24 cellular contexts compared by ENCODE assay signal in genomic region chr21:39001341-39001740, GRCh38.
A peak's percentile ranks its signal among the peaks of the same experiment; 100 is the strongest.
DNase-seq lines count a peak whose midpoint lies in the region; ATAC-seq and TF ChIP-seq lines count a peak whose summit lies in the region.
"Had no signal": no experiment of that assay in that cellular context is flagged by ENCODE, and none has a peak within 500 bp of the region (broad histone marks: within the 10 kb centered on the region; RNA-seq: fewer than 3 reads in every experiment).

No MANE protein-coding gene starts in this region.

- no peak for TF ChIP-seq POLR2A in vagina (IDR thresholded peaks at IDR 0.05)

- no peaks in the 10 kb centered on the region for H3K9me3 Mint-ChIP-seq in stimulated activated naive CD8-positive, alpha-beta T cell treated with anti-CD3 and anti-CD28 coated beads, Interleukin-15, Interleukin-2, amounts not matched to agents 100 ng/mL and 50 ng/mL, for 24 hours
- H3K9me3 Mint-ChIP-seq in activated T-helper 2 cell treated with anti-CD3 and anti-CD28 coated beads, Interferon-gamma antibody, Interleukin-2, Interleukin-4, amounts not matched to agents 10 μg/mL and 5 μg/mL and 100 μg/mL, durations not matched to agents 14 hours and 24 hours and 36 hours = no peaks in the 10 kb centered on the region
- H3K9me3 Mint-ChIP-seq: activated CD4-positive, alpha-beta memory T cell treated with anti-CD3 and anti-CD28 coated beads, Interleukin-2, amount 10 ng/mL, durations not matched to agents 7 days and 5 days; activated naive CD8-positive, alpha-beta T cell treated with anti-CD3 and anti-CD28 coated beads for 36 hours; natural killer cell had no signal

- no peaks in the 10 kb centered on the region for H3K27me3 ChIP-seq in lower lobe of right lung (ENCODE audit: low read depth)
- H3K27me3 ChIP-seq in vagina = no peaks in the 10 kb centered on the region
- H3K27me3 ChIP-seq: ascending aorta, gastroesophageal sphincter had no signal

- H3K9me3 ChIP-seq in lower lobe of right lung (no peaks in the 10 kb centered on the region), vagina (no peaks in the 10 kb centered on the region)
- H3K9me3 ChIP-seq: Caco-2 had no signal

- no peak for ATAC-seq in stimulated activated naive CD8-positive, alpha-beta T cell treated with anti-CD3 and anti-CD28 coated beads, Interleukin-15, Interleukin-2, amounts not matched to agents 100 U/mL and 50 U/mL, for 24 hours
- ATAC-seq in lower lobe of right lung (no peak), HG02759 (IDR thresholded peaks at IDR 0.05; ENCODE audit: unreplicated experiment) (no peak), GM18909 (IDR thresholded peaks at IDR 0.05; ENCODE audit: poor library complexity, unreplicated experiment) (no peak)
- ATAC-seq: gastroesophageal sphincter, natural killer cell had no signal

- no peak overlapping the region for H3K4me3 Mint-ChIP-seq in stimulated activated naive CD8-positive, alpha-beta T cell treated with anti-CD3 and anti-CD28 coated beads, Interleukin-15, Interleukin-2, amounts not matched to agents 100 ng/mL and 50 ng/mL, for 24 hours
- no peak overlapping the region for H3K4me3 Mint-ChIP-seq in activated T-helper 2 cell treated with anti-CD3 and anti-CD28 coated beads, Interferon-gamma antibody, Interleukin-2, Interleukin-4, amounts not matched to agents 10 μg/mL and 5 μg/mL and 100 μg/mL, durations not matched to agents 14 hours and 24 hours and 36 hours (ENCODE audit: low read depth)
- H3K4me3 Mint-ChIP-seq: activated CD4-positive, alpha-beta memory T cell treated with anti-CD3 and anti-CD28 coated beads, Interleukin-2, amount 10 ng/mL, durations not matched to agents 7 days and 5 days; activated naive CD8-positive, alpha-beta T cell treated with anti-CD3 and anti-CD28 coated beads for 36 hours; natural killer cell had no signal

- no peak for TF ChIP-seq CTCF in lower lobe of right lung (IDR thresholded peaks at IDR 0.05)
- TF ChIP-seq CTCF in vagina (IDR thresholded peaks at IDR 0.05) = no peak

- DNase-seq in stimulated activated naive CD8-positive, alpha-beta T cell treated with anti-CD3 and anti-CD28 coated beads, Interleukin-15, Interleukin-2, amounts not matched to agents 100 U/mL and 50 U/mL, for 24 hours = no peak
- no peak for DNase-seq in activated T-helper 2 cell treated with anti-CD3 and anti-CD28 coated beads, Interferon-gamma antibody, Interleukin-2, Interleukin-4, amounts not matched to agents 10 μg/mL and 5 μg/mL and 100 μg/mL, durations not matched to agents 14 hours and 24 hours and 36 hours (ENCODE audit: low spot score)
- no peak for DNase-seq in lower lobe of right lung
- no peak for DNase-seq in vagina (ENCODE audit: extremely low spot score in 2 of 2)
- no peak for DNase-seq in activated CD8-positive, alpha-beta memory T cell treated with anti-CD3 and anti-CD28 coated beads for 24 hours
- DNase-seq: activated CD4-positive, alpha-beta memory T cell treated with anti-CD3 and anti-CD28 coated beads, Interleukin-2, amount 10 ng/mL, durations not matched to agents 7 days and 5 days; activated effector memory CD4-positive, alpha-beta T cell treated with anti-CD3 and anti-CD28 coated beads, Interleukin-2, amount 50 U/mL, for 16 hours; activated naive CD8-positive, alpha-beta T cell treated with anti-CD3 and anti-CD28 coated beads for 36 hours; C1 segment of cervical spinal cord; Caco-2; caudate nucleus; dermis blood vessel endothelial cell; DMS79; natural killer cell; NCI-H2029 treated with DMSO at 0.1 percent for 48 hours; NCI-H2227 treated with DMSO at 0.1 percent for 48 hours; NCI-H69; retina; stimulated activated CD4-positive, alpha-beta T cell treated with anti-CD3 and anti-CD28 coated beads, Interleukin-2, amount 100 ng/mL, for 48 hours had no signal

- H3K27ac Mint-ChIP-seq in stimulated activated naive CD8-positive, alpha-beta T cell treated with anti-CD3 and anti-CD28 coated beads, Interleukin-15, Interleukin-2, amounts not matched to agents 100 ng/mL and 50 ng/mL, for 24 hours = peak overlapping the region; percentile 39
- peak overlapping the region; percentile 46 for H3K27ac Mint-ChIP-seq in activated T-helper 2 cell treated with anti-CD3 and anti-CD28 coated beads, Interferon-gamma antibody, Interleukin-2, Interleukin-4, amounts not matched to agents 10 μg/mL and 5 μg/mL and 100 μg/mL, durations not matched to agents 14 hours and 24 hours and 36 hours
- H3K27ac Mint-ChIP-seq: activated CD4-positive, alpha-beta memory T cell treated with anti-CD3 and anti-CD28 coated beads, Interleukin-2, amount 10 ng/mL, durations not matched to agents 7 days and 5 days; activated naive CD8-positive, alpha-beta T cell treated with anti-CD3 and anti-CD28 coated beads for 36 hours had no signal

- peaks cover 15% of the 10 kb centered on the region for H3K27me3 Mint-ChIP-seq in stimulated activated naive CD8-positive, alpha-beta T cell treated with anti-CD3 and anti-CD28 coated beads, Interleukin-15, Interleukin-2, amounts not matched to agents 100 ng/mL and 50 ng/mL, for 24 hours
- no peaks in the 10 kb centered on the region for H3K27me3 Mint-ChIP-seq in activated T-helper 2 cell treated with anti-CD3 and anti-CD28 coated beads, Interferon-gamma antibody, Interleukin-2, Interleukin-4, amounts not matched to agents 10 μg/mL and 5 μg/mL and 100 μg/mL, durations not matched to agents 14 hours and 24 hours and 36 hours (ENCODE audit: low read depth)

- H3K36me3 Mint-ChIP-seq in stimulated activated naive CD8-positive, alpha-beta T cell treated with anti-CD3 and anti-CD28 coated beads, Interleukin-15, Interleukin-2, amounts not matched to agents 100 ng/mL and 50 ng/mL, for 24 hours (ENCODE audit: low read depth) = no peaks in the 10 kb centered on the region
- H3K36me3 Mint-ChIP-seq in activated T-helper 2 cell treated with anti-CD3 and anti-CD28 coated beads, Interferon-gamma antibody, Interleukin-2, Interleukin-4, amounts not matched to agents 10 μg/mL and 5 μg/mL and 100 μg/mL, durations not matched to agents 14 hours and 24 hours and 36 hours (ENCODE audit: low read depth) = peaks cover 3% of the 10 kb centered on the region
- H3K36me3 Mint-ChIP-seq: activated naive CD8-positive, alpha-beta T cell treated with anti-CD3 and anti-CD28 coated beads for 36 hours; natural killer cell had no signal

- H3K4me1 Mint-ChIP-seq in stimulated activated naive CD8-positive, alpha-beta T cell treated with anti-CD3 and anti-CD28 coated beads, Interleukin-15, Interleukin-2, amounts not matched to agents 100 ng/mL and 50 ng/mL, for 24 hours (ENCODE audit: low read depth) = peaks cover 64% of the 10 kb centered on the region
- H3K4me1 Mint-ChIP-seq in activated T-helper 2 cell treated with anti-CD3 and anti-CD28 coated beads, Interferon-gamma antibody, Interleukin-2, Interleukin-4, amounts not matched to agents 10 μg/mL and 5 μg/mL and 100 μg/mL, durations not matched to agents 14 hours and 24 hours and 36 hours (ENCODE audit: low read depth) = peaks cover 73% of the 10 kb centered on the region

- H3K27ac ChIP-seq in lower lobe of right lung (peak overlapping the region; percentile 46), vagina (peak overlapping the region; percentile 41)
- H3K27ac ChIP-seq: ascending aorta had no signal

- H3K36me3 ChIP-seq in lower lobe of right lung (no peaks in the 10 kb centered on the region), vagina (no peaks in the 10 kb centered on the region)
- H3K36me3 ChIP-seq: ascending aorta, gastroesophageal sphincter had no signal

- H3K4me1 ChIP-seq in lower lobe of right lung (peaks cover 76% of the 10 kb centered on the region), vagina (peaks cover 27% of the 10 kb centered on the region)
- H3K4me1 ChIP-seq: Caco-2 had no signal

- intact Hi-C loops in activated T-helper 2 cell treated with anti-CD3 and anti-CD28 coated beads, Interferon-gamma antibody, Interleukin-2, Interleukin-4, amounts not matched to agents 10 μg/mL and 5 μg/mL and 100 μg/mL, durations not matched to agents 14 hours and 24 hours and 36 hours (cut with micrococcal nuclease) = loop anchor here (5.0 to 10.0 kb wide), 2 partner anchors 183 to 194 kb away; partner anchors contain the start of genes ETS2 and PSMG1
- intact Hi-C loops in lower lobe of right lung (cut with DNase I) (no loop called here), vagina (cut with DNase I) (no loop called here)

- H3K4me3 ChIP-seq in lower lobe of right lung (no peak overlapping the region), vagina (no peak overlapping the region)
- H3K4me3 ChIP-seq: ascending aorta, gastroesophageal sphincter had no signal
